Comparison of ENCODE assay signal across 18 cellular contexts in the genomic region with DNA sequence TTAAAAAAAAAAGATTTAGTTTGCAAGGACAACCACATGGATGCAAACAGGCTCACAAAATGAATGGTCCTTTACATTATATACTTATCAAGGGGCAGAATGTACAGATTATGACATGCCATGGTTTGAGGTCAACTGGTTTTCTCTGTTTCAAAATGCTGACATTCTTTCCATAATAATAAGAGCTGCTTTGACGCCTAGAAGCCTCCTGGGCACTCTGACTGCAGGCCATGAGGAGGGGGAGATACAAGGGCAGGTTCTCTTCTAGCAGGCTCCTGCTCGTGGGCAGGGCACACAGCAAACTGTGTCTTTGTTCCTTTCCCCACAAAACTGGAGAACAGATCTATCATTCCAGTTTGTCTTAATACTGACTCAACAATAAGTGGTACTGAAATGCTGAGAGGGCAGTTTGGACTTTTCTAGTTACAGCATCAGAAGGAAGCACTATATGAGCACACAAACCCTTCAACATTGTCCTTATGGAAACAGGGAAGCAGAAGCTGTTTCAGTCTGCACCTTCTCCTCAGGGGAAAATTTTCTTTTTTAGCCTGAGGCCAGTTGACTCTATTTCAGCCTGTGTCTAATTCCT.
"Had no signal": no experiment of that assay in that cellular context is flagged by ENCODE, and none has a peak within 500 bp of the region (broad histone marks: within the 10 kb centered on the region; RNA-seq: fewer than 3 reads in every experiment).

No MANE protein-coding gene starts in this region.

- DNase-seq: KBM-7, MV-4-11, NCI-H1048, NCI-H1105 treated with DMSO at 0.1 percent for 48 hours, NCI-H1694, NCI-H187 treated with DMSO at 0.1 percent for 48 hours, NCI-H2029 treated with DMSO at 0.1 percent for 48 hours, NCI-H2227 treated with DMSO at 0.1 percent for 48 hours, NCI-H524, NCI-H526 treated with DMSO at 0.1 percent for 48 hours, Right ventricle myocardium superior, RPMI8226, SIG-M5, SK-N-SH, SW 1271, T-cell had no signal

- H3K4me3 ChIP-seq: SJSA1 had no signal

- H3K27ac ChIP-seq: SJSA1 had no signal

- ATAC-seq: T-cell had no signal

- H3K9me3 ChIP-seq: SK-N-SH had no signal

- FAIRE-seq: RCC 7860 had no signal

- H3K4me2 ChIP-seq: SK-N-SH had no signal
